Comparison of ENCODE assay signal across 1 cellular context in the genomic region with DNA sequence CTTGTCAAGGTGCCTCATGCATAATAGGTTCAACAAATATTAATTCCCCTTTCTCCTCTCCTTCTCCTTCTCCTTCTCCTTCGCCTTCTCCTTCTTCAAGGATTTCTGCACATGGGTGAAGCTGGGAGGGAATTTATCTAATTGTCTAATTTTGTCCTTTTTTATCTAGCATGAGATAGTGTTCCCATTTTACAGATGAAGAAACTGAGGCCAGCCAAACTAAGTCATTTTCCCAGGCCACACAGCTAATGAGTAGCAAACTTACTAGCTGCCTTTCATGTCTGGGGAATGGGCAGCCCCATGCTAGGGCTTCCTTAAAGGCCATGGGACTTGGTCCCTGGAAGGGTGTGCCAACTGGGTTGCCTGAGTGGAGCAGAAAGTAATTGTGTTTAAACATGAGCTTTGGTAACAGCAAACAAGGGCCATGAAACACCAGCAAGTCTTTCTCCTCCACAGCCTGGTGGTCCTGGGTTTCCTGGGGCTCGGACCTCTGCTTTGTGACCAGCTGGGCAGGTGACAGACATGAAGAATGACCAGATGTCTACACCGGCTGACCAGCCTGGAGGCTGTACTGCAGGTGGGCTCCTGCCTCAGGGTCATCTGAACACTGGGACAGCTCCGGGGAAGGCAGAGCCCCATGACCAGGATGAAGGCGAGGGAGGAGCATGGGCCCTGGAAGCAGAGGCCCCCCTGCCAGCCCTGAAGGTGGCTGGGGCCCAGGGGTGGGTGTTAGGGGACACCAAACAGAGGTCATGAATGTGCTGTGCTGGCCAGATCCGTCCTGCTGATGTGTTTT.
TF ChIP-seq lines count a peak whose summit lies in the region.

No MANE protein-coding gene starts in this region.

TF ChIP-seq in HepG2, 621 proteins besides CTCF, POLR2A, EP300 and RAD21:
- TF ChIP-seq ZNF281 (CRISPR knock-in tag; IDR thresholded peaks at IDR 0.05; ENCODE audit: borderline replicate concordance) (no peak), ZNF629 (CRISPR knock-in tag; conservative IDR thresholded peaks at IDR 0.05) (peak; percentile 70)
TF ChIP-seq in HepG2: peak in this region for 1.
